In genomic region chr6:41675992-41676391, GRCh38 we compare ENCODE assay signal across 2 cellular contexts.
TF ChIP-seq lines count a peak whose summit lies in the region.

No MANE protein-coding gene starts in this region.

TF ChIP-seq in HEK293, 187 proteins besides CTCF, POLR2A, EP300 and RAD21 (continued from another document):
- TF ChIP-seq ZNF768 (tag by site-specific recombination; IDR thresholded peaks at IDR 0.05) = peak; percentile 90

TF ChIP-seq in K562, 482 proteins besides CTCF, POLR2A, EP300 and RAD21 (continued from another document):
- TF ChIP-seq CHD4 (IDR thresholded peaks at IDR 0.05; ENCODE audit: insufficient read depth, insufficient replicate concordance, low read depth, low read length, poor library complexity, severe bottlenecking) (peak; percentile 52), ZNF263 (CRISPR knock-in tag; IDR thresholded peaks at IDR 0.05; ENCODE audit: borderline replicate concordance) (0 out of 2 replicates have a peak, but pooled peaks have one; percentile 19), BRD9 (IDR thresholded peaks at IDR 0.05; ENCODE audit: low read depth, partially characterized antibody) (peak; percentile 67), SMARCA5 (IDR thresholded peaks at IDR 0.05) (peak; percentile 96), ZBTB40 (IDR thresholded peaks at IDR 0.05) (no peak), ZBTB40 (CRISPR knock-in tag; IDR thresholded peaks at IDR 0.05) (peak; percentile 40; the same call in 1 of the 2 replicates), ZNF589 (CRISPR knock-in tag; IDR thresholded peaks at IDR 0.05; ENCODE audit: low read depth) (no peak), ETS2 (tag; IDR thresholded peaks at IDR 0.05; ENCODE audit: borderline replicate concordance, poor library complexity, severe bottlenecking) (no peak), PTBP1 (IDR thresholded peaks at IDR 0.05; ENCODE audit: low read depth, low read length) (0 out of 2 replicates have a peak, but pooled peaks have one; percentile 43), ZFP36 (IDR thresholded peaks at IDR 0.05; ENCODE audit: low read depth, low read length, partially characterized antibody) (peak; percentile 94), ZBTB49 (CRISPR knock-in tag; IDR thresholded peaks at IDR 0.05; ENCODE audit: borderline replicate concordance) (no peak), ADNP (tag; IDR thresholded peaks at IDR 0.05) (peak; percentile 65; the same call in 1 of the 2 replicates), ESRRA (IDR thresholded peaks at IDR 0.05; ENCODE audit: borderline replicate concordance, low read depth) (peak; percentile 31; the same call in 1 of the 2 replicates), JUN (IDR thresholded peaks at IDR 0.05; ENCODE audit: borderline replicate concordance, low read depth, low read length) (no peak), JUN (CRISPR knock-in tag; IDR thresholded peaks at IDR 0.05; ENCODE audit: borderline replicate concordance) (no peak), ERF (CRISPR knock-in tag; IDR thresholded peaks at IDR 0.05) (no peak), HDAC2 (IDR thresholded peaks at IDR 0.05) (peak; percentile 47; the same call in 1 of the 2 replicates), NELFE (IDR thresholded peaks at IDR 0.05; ENCODE audit: insufficient read depth, insufficient read length) (no peak), BCLAF1 (IDR thresholded peaks at IDR 0.05; ENCODE audit: borderline replicate concordance in 1 of 2, control insufficient read depth in 1 of 2, low read depth in 2 of 2, low read length in 1 of 2) (no peak), PATZ1 (CRISPR knock-in tag; IDR thresholded peaks at IDR 0.05; ENCODE audit: borderline replicate concordance) (no peak), TARDBP (IDR thresholded peaks at IDR 0.05) (no peak), KDM1A (IDR thresholded peaks at IDR 0.05) (peak in 1 of 2 experiments; percentile 75; a peak in 3 of 4 replicates)
